ENCODE assay signal across 8 cellular contexts in genomic region chr9:99221623-99222415, GRCh38. TPM values are rescaled to one million over a fixed set of nuclear protein-coding genes. Genes with fewer than 3 reads are reported as not detected.
A peak's percentile ranks its signal among the peaks of the same experiment; 100 is the strongest.
DNase-seq lines count a peak whose midpoint lies in the region; FAIRE-seq and TF ChIP-seq lines count a peak whose summit lies in the region.

Gene ALG2 (minus strand): TSS chr9:99221942. CDS start chr9:99221894, 48 bp downstream.
Gene SEC61B (plus strand): TSS chr9:99222282. CDS start chr9:99222364, 82 bp downstream.

- POLR2A ChIA-PET in HEK293T (lab: Yijun Ruan, JAX) = interaction anchor here (0.7 to 2.5 kb wide), 10 partner anchors 10 to 684 kb away, joined by 3 to 8 read pairs (median 4); partner anchors contain the start of gene TGFBR1

- peak within 1 kb of the TSS; percentile 74 for H4K8ac ChIP-seq in neuronal stem cell (ENCODE audit: low read depth, low read length)

- no CpG with 5 or more reads among the region's 69 CpGs for WGBS in neuronal stem cell (ENCODE audit: extremely low coverage in 2 of 2, insufficient read length in 2 of 2, insufficient replicate concordance in 1 of 2), 2 donors

- H3K27ac ChIP-seq in neuronal stem cell (replicated peaks; ENCODE audit: low read length) = peak within 1 kb of the TSS; percentile 54

- peaks cover 11 to 65% of the 10 kb centered on the region in 2 donors for H3K36me3 ChIP-seq in neuronal stem cell (replicated peaks in 1 of 2; ENCODE audit: control insufficient read depth in 2 of 2, insufficient read depth in 2 of 2, low read length in 2 of 2)

- DNase-seq in GF-D8 (lab: John Stamatoyannopoulos, UW) (peak; percentile 91), HEK293T (ENCODE audit: extremely low spot score) (peak; percentile 93), MV-4-11 (lab: John Stamatoyannopoulos, UW) (peak; percentile 95), SK-MEL-5 (ENCODE audit: low read depth, low spot score) (peak; percentile 93), frontal cortex (ENCODE audit: low spot score in 2 of 2) (peak; percentile 94 to 95), neuronal stem cell (ENCODE audit: low spot score) (peak; percentile 94)
- peak; percentile 94 for DNase-seq in activated naive CD4-positive, alpha-beta T cell treated with anti-CD3 and anti-CD28 coated beads for 36 hours

- H2BK12ac ChIP-seq in neuronal stem cell (ENCODE audit: low read length) = no peak within 1 kb of the TSS

- H3K9me3 Mint-ChIP-seq in activated naive CD4-positive, alpha-beta T cell treated with anti-CD3 and anti-CD28 coated beads for 36 hours = no peaks in the 10 kb centered on the region

- FAIRE-seq in frontal cortex (lab: Jason Lieb, UNC) = no peak

- intact Hi-C loops in activated naive CD4-positive, alpha-beta T cell treated with anti-CD3 and anti-CD28 coated beads for 36 hours (cut with micrococcal nuclease) = loop anchor here (1.0 to 5.0 kb wide), 9 partner anchors 31 to 1375 kb away; partner anchors contain the start of genes GALNT12, INVS and TEX10

- CTCF ChIA-PET in HEK293T (lab: Yijun Ruan, JAX) = interaction anchor here (0.8 to 1.5 kb wide), 2 partner anchors 8 to 37 kb away, joined by 3 read pairs; no protein-coding TSS in a partner anchor
- CTCF ChIA-PET in activated naive CD4-positive, alpha-beta T cell treated with anti-CD3 and anti-CD28 coated beads for 36 hours (lab: Charles Lee) = interaction anchor here (0.7 to 5.4 kb wide), 4 partner anchors 10 to 1097 kb away, joined by 3 to 44 read pairs (median 8); no protein-coding TSS in a partner anchor

- H3K18ac ChIP-seq in neuronal stem cell (ENCODE audit: low read length) = peak within 1 kb of the TSS; percentile 98

- H3K4ac ChIP-seq in neuronal stem cell (ENCODE audit: low read length) = peak within 1 kb of the TSS; percentile 37

- peak within 1 kb of the TSS; percentile 26 for H2BK5ac ChIP-seq in neuronal stem cell (ENCODE audit: low read length)

- H3K14ac ChIP-seq in neuronal stem cell (ENCODE audit: low read length) = peak within 1 kb of the TSS; percentile 96

- peak within 1 kb of the TSS; percentile 60 for H2BK15ac ChIP-seq in neuronal stem cell (ENCODE audit: low read length)

- H3K36me3 Mint-ChIP-seq in activated naive CD4-positive, alpha-beta T cell treated with anti-CD3 and anti-CD28 coated beads for 36 hours (ENCODE audit: low read depth) = peaks cover 29% of the 10 kb centered on the region

- H3K79me1 ChIP-seq in neuronal stem cell (ENCODE audit: low read depth, low read length) = peaks cover 8% of the 10 kb centered on the region

- peak within 1 kb of the TSS; percentile 97 for H3K4me3 Mint-ChIP-seq in activated naive CD4-positive, alpha-beta T cell treated with anti-CD3 and anti-CD28 coated beads for 36 hours

- H3K9ac ChIP-seq in neuronal stem cell (ENCODE audit: low read depth, low read length, poor library complexity) = peak within 1 kb of the TSS; percentile 100

- H2AFZ ChIP-seq in neuronal stem cell (ENCODE audit: low read length) = peak within 1 kb of the TSS; percentile 93

- H3K4me1 Mint-ChIP-seq in activated naive CD4-positive, alpha-beta T cell treated with anti-CD3 and anti-CD28 coated beads for 36 hours (ENCODE audit: low read depth) = peaks cover 56% of the 10 kb centered on the region

- H4K91ac ChIP-seq in neuronal stem cell (ENCODE audit: low read depth, low read length, poor library complexity) = peak within 1 kb of the TSS; percentile 86

- H3K27me3 ChIP-seq in neuronal stem cell (ENCODE audit: control insufficient read depth in 3 of 3, insufficient read depth in 3 of 3, low read depth in 1 of 3, low read length in 3 of 3) = no peaks in the 10 kb centered on the region

- no peaks in the 10 kb centered on the region for H3K9me3 ChIP-seq in neuronal stem cell (replicated peaks in 1 of 2; ENCODE audit: control insufficient read depth in 2 of 2, insufficient read depth in 1 of 2, low read depth in 1 of 2, low read length in 2 of 2)

- peaks cover 4 to 7% of the 10 kb centered on the region in 2 donors for H3K4me1 ChIP-seq in neuronal stem cell (ENCODE audit: control insufficient read depth in 2 of 2, insufficient read depth in 1 of 2, low read depth in 1 of 2, low read length in 2 of 2)

- no peak for TF ChIP-seq CTCF in subcutaneous adipose tissue (IDR thresholded peaks at IDR 0.05; ENCODE audit: low read depth)

- peak within 1 kb of the TSS; percentile 98 for H3K23ac ChIP-seq in neuronal stem cell (ENCODE audit: low read depth, low read length, poor library complexity)

- no peaks in the 10 kb centered on the region for H3K27me3 Mint-ChIP-seq in activated naive CD4-positive, alpha-beta T cell treated with anti-CD3 and anti-CD28 coated beads for 36 hours (ENCODE audit: low read depth)

- peak within 1 kb of the TSS; percentile 60 for H2AK5ac ChIP-seq in neuronal stem cell (ENCODE audit: low read depth, low read length)

- H3K4me2 ChIP-seq in neuronal stem cell (ENCODE audit: insufficient read depth, low read length, poor library complexity, severe bottlenecking) = peak within 1 kb of the TSS; percentile 87

- in situ Hi-C loops in SK-MEL-5 (cut with HindIII; ENCODE audit: low pct_unique_long_range_greater_than_20kb, low sequenced_read_pairs) = no loop called here

- peak within 1 kb of the TSS; percentile 97 to 98 for H3K4me3 ChIP-seq in neuronal stem cell (ENCODE audit: low read length in 2 of 2)

- H3K27ac Mint-ChIP-seq in activated naive CD4-positive, alpha-beta T cell treated with anti-CD3 and anti-CD28 coated beads for 36 hours = peak within 1 kb of the TSS; percentile 98

- no peak within 1 kb of the TSS for H2BK120ac ChIP-seq in neuronal stem cell (ENCODE audit: low read depth, low read length)

TF ChIP-seq in HEK293T, 16 proteins besides CTCF, POLR2A, EP300 and RAD21:
- TF ChIP-seq ELF4 (IDR thresholded peaks at IDR 0.05) = 0 out of 2 replicates have a peak, but pooled peaks have one; percentile 40
- no peak for TF ChIP-seq NFRKB (IDR thresholded peaks at IDR 0.05)
- peak; percentile 62 for TF ChIP-seq PKNOX1 (IDR thresholded peaks at IDR 0.05)
- no peak for TF ChIP-seq HDGF (IDR thresholded peaks at IDR 0.05; ENCODE audit: borderline replicate concordance)
- TF ChIP-seq CTBP1 (IDR thresholded peaks at IDR 0.05; ENCODE audit: borderline replicate concordance) = 0 out of 2 replicates have a peak, but pooled peaks have one; percentile 24

RNA-seq across cellular contexts. Expression of gene ALG2, which starts in this region (rescaled TPM):
- 60.0 and 64.0 TPM in 2 replicates for total RNA-seq in SK-MEL-5 (2014; rRNA removed; shearing (Covaris generic))
- polyA plus RNA-seq in SK-MEL-5 (2015; cell fraction: cytosol; rRNA removed) = 54.2 and 59.0 TPM in 2 replicates
- 44.1 and 53.1 TPM in 2 replicates for polyA plus RNA-seq in SK-MEL-5 (2015; cell fraction: nucleus; rRNA removed)
- total RNA-seq in activated naive CD4-positive, alpha-beta T cell treated with anti-CD3 and anti-CD28 coated beads for 36 hours = 10 to 100 TPM; 11.3 to 11.8 TPM
- total RNA-seq in frontal cortex (29.3 TPM), subcutaneous adipose tissue (10 to 100 TPM; 17.0 to 39.1 (median 22.4) TPM)
- 18.1 TPM for polyA plus RNA-seq in neuronal stem cell (2013, experiment 1 of 2)
- polyA plus RNA-seq in neuronal stem cell (2013, experiment 2 of 2) = 17.7 TPM

RNA-seq across cellular contexts. Expression of gene SEC61B, which starts in this region (rescaled TPM):
- 178 and 189 TPM in 2 replicates for total RNA-seq in SK-MEL-5 (2014; rRNA removed; shearing (Covaris generic))
- polyA plus RNA-seq in SK-MEL-5 (2015; cell fraction: cytosol; rRNA removed) = 131 and 172 TPM in 2 replicates
- 24.3 and 42.6 TPM in 2 replicates for polyA plus RNA-seq in SK-MEL-5 (2015; cell fraction: nucleus; rRNA removed)
- total RNA-seq in activated naive CD4-positive, alpha-beta T cell treated with anti-CD3 and anti-CD28 coated beads for 36 hours = 100 to 1,000 TPM; 105 TPM
- total RNA-seq in frontal cortex (40.4 TPM), subcutaneous adipose tissue (100 to 1,000 TPM in 1 of 4 donors, 10 to 100 TPM in 3; 50.5 to 121 (median 67.6) TPM)
- polyA plus RNA-seq in neuronal stem cell (2013, experiment 1 of 2) = 363 TPM
- 364 TPM for polyA plus RNA-seq in neuronal stem cell (2013, experiment 2 of 2)

Comparison
In these comparisons a context has a peak if more than half of its experiments do, and no peak if none do; other contexts are left out.
1. Peak in every context shown above with its lines: DNase-seq, H3K4me3 ChIP-seq and H3K27ac ChIP-seq.